In the genomic region with DNA sequence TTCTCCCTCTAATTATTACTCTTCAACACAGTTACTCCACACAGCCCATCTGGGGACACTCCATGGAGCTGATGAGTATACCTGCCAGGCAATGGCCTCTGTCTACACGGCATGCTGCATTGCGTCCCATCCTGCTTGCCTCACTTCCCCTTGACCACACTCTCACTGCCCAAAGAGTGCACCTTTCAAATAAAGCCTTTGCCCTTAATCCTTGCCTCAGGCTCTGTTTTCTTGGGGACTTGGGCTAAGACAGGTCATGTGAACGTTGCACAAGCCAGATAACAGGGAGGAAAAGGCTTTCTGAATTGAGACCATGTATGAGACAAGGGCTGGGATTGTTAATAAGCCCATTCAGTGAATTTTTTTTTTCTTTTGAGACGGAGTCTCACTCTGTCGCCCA, we compare ENCODE assay signal across 1 cellular context.
TF ChIP-seq lines count a peak whose summit lies in the region.

No MANE protein-coding gene starts in this region.

TF ChIP-seq in GM23338, 12 proteins besides CTCF, POLR2A, EP300 and RAD21 (continued from another document):
- TF ChIP-seq STAT1 (IDR thresholded peaks at IDR 0.05; ENCODE audit: unreplicated experiment), result no peak
- TF ChIP-seq, protein P1, sequence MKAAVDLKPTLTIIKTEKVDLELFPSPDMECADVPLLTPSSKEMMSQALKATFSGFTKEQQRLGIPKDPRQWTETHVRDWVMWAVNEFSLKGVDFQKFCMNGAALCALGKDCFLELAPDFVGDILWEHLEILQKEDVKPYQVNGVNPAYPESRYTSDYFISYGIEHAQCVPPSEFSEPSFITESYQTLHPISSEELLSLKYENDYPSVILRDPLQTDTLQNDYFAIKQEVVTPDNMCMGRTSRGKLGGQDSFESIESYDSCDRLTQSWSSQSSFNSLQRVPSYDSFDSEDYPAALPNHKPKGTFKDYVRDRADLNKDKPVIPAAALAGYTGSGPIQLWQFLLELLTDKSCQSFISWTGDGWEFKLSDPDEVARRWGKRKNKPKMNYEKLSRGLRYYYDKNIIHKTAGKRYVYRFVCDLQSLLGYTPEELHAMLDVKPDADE (IDR thresholded peaks at IDR 0.05), result no peak
- TF ChIP-seq EZH2 (IDR thresholded peaks at IDR 0.05; ENCODE audit: low read depth, unreplicated experiment), result no peak
- TF ChIP-seq JUNB (IDR thresholded peaks at IDR 0.05; ENCODE audit: unreplicated experiment), result no peak
